ENCODE assay signal across 17 cellular contexts in the genomic region with DNA sequence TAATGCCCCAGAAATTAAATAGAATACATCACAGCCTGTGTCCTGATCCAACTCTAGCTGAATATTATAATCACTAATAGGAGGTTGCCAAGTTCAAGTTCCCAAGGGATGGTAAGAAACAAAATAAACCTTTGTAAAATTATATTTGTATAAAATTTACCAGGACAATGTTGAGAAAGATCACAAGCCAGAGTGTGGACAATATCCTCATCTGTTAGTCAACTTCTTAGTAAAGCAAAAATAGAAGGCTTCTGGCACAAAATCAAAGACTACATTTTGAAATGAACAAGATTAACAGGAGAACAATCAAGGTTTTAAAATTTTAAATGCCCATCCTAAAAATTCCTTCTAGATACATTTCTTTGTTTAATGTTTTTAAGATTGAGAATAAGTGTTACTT.
"Had no signal": no experiment of that assay in that cellular context is flagged by ENCODE, and none has a peak within 500 bp of the region (broad histone marks: within the 10 kb centered on the region; RNA-seq: fewer than 3 reads in every experiment).

No MANE protein-coding gene starts in this region.

- H3K4me3 ChIP-seq: MG63, SJCRH30 had no signal

- H3K4me1 ChIP-seq: SJCRH30 had no signal

- H3K27me3 ChIP-seq: MG63, SJCRH30 had no signal

- H3K27ac ChIP-seq: SJCRH30 had no signal

- H3K9me3 ChIP-seq: MG63, SJCRH30 had no signal

- DNase-seq: KBM-7, MG63, NCI-H1092, NCI-H1105 treated with DMSO at 0.1 percent for 48 hours, NCI-H1417 treated with DMSO at 0.1 percent for 48 hours, NCI-H146, NCI-H187, NCI-H2029, NCI-H2171 treated with DMSO at 0.1 percent for 48 hours, NCI-H2227 treated with DMSO at 0.1 percent for 48 hours, NCI-H524 treated with DMSO at 0.1 percent for 48 hours, NCI-H69, NCI-H774, RPMI8226, SHP77 treated with DMSO at 0.1 percent for 48 hours, SJCRH30 had no signal

- ATAC-seq: SK-N-SH treated with all-trans-retinoic acid at 6 μM for 48 hours had no signal

- H3K36me3 ChIP-seq: MG63, SJCRH30 had no signal
